In the genomic region with DNA sequence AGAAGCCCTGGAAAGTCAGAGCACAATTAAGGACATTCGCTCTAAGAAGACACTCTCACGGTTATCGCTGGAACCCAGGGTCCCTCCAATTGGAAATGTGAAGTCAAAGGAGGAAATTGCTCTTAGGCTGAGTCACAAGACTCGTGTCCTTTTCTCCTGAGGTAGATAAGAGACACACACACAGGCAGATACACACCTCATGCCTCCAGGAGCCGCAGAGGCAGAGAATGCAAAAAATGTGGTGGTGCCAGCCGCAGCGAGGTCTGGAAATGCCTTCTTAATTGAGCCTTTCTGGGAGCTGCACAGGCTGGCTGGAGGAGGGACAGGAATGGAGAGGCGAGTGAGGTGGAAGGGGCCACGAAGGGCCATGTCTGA, we compare ENCODE assay signal across 1 cellular context.
TF ChIP-seq lines count a peak whose summit lies in the region.

No MANE protein-coding gene starts in this region.

TF ChIP-seq in K562, 482 proteins besides CTCF, POLR2A, EP300 and RAD21 (continued from another document):
- TF ChIP-seq ZNF592 (IDR thresholded peaks at IDR 0.05) (0 out of 2 replicates have a peak, but pooled peaks have one; percentile 30), SOX6 (IDR thresholded peaks at IDR 0.05) (peak; percentile 57)
- TF ChIP-seq, protein P1, sequence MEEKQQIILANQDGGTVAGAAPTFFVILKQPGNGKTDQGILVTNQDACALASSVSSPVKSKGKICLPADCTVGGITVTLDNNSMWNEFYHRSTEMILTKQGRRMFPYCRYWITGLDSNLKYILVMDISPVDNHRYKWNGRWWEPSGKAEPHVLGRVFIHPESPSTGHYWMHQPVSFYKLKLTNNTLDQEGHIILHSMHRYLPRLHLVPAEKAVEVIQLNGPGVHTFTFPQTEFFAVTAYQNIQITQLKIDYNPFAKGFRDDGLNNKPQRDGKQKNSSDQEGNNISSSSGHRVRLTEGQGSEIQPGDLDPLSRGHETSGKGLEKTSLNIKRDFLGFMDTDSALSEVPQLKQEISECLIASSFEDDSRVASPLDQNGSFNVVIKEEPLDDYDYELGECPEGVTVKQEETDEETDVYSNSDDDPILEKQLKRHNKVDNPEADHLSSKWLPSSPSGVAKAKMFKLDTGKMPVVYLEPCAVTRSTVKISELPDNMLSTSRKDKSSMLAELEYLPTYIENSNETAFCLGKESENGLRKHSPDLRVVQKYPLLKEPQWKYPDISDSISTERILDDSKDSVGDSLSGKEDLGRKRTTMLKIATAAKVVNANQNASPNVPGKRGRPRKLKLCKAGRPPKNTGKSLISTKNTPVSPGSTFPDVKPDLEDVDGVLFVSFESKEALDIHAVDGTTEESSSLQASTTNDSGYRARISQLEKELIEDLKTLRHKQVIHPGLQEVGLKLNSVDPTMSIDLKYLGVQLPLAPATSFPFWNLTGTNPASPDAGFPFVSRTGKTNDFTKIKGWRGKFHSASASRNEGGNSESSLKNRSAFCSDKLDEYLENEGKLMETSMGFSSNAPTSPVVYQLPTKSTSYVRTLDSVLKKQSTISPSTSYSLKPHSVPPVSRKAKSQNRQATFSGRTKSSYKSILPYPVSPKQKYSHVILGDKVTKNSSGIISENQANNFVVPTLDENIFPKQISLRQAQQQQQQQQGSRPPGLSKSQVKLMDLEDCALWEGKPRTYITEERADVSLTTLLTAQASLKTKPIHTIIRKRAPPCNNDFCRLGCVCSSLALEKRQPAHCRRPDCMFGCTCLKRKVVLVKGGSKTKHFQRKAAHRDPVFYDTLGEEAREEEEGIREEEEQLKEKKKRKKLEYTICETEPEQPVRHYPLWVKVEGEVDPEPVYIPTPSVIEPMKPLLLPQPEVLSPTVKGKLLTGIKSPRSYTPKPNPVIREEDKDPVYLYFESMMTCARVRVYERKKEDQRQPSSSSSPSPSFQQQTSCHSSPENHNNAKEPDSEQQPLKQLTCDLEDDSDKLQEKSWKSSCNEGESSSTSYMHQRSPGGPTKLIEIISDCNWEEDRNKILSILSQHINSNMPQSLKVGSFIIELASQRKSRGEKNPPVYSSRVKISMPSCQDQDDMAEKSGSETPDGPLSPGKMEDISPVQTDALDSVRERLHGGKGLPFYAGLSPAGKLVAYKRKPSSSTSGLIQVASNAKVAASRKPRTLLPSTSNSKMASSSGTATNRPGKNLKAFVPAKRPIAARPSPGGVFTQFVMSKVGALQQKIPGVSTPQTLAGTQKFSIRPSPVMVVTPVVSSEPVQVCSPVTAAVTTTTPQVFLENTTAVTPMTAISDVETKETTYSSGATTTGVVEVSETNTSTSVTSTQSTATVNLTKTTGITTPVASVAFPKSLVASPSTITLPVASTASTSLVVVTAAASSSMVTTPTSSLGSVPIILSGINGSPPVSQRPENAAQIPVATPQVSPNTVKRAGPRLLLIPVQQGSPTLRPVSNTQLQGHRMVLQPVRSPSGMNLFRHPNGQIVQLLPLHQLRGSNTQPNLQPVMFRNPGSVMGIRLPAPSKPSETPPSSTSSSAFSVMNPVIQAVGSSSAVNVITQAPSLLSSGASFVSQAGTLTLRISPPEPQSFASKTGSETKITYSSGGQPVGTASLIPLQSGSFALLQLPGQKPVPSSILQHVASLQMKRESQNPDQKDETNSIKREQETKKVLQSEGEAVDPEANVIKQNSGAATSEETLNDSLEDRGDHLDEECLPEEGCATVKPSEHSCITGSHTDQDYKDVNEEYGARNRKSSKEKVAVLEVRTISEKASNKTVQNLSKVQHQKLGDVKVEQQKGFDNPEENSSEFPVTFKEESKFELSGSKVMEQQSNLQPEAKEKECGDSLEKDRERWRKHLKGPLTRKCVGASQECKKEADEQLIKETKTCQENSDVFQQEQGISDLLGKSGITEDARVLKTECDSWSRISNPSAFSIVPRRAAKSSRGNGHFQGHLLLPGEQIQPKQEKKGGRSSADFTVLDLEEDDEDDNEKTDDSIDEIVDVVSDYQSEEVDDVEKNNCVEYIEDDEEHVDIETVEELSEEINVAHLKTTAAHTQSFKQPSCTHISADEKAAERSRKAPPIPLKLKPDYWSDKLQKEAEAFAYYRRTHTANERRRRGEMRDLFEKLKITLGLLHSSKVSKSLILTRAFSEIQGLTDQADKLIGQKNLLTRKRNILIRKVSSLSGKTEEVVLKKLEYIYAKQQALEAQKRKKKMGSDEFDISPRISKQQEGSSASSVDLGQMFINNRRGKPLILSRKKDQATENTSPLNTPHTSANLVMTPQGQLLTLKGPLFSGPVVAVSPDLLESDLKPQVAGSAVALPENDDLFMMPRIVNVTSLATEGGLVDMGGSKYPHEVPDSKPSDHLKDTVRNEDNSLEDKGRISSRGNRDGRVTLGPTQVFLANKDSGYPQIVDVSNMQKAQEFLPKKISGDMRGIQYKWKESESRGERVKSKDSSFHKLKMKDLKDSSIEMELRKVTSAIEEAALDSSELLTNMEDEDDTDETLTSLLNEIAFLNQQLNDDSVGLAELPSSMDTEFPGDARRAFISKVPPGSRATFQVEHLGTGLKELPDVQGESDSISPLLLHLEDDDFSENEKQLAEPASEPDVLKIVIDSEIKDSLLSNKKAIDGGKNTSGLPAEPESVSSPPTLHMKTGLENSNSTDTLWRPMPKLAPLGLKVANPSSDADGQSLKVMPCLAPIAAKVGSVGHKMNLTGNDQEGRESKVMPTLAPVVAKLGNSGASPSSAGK (IDR thresholded peaks at IDR 0.05), result peak; percentile 52
